17 cellular contexts compared by ENCODE assay signal in genomic region chr13:51590231-51590630, GRCh38. TPM values are rescaled to one million over a fixed set of nuclear protein-coding genes. Genes with fewer than 3 reads are reported as not detected.
DNase-seq lines count a peak whose midpoint lies in the region; ATAC-seq, FAIRE-seq and TF ChIP-seq lines count a peak whose summit lies in the region.
"Had no signal": no experiment of that assay in that cellular context is flagged by ENCODE, and none has a peak within 500 bp of the region (broad histone marks: within the 10 kb centered on the region; RNA-seq: fewer than 3 reads in every experiment).

No MANE protein-coding gene starts in this region.

- peak overlapping the region; percentile 41; the same call in 1 of the 2 replicates for H3K4me2 ChIP-seq in HepG2 (ENCODE audit: low read depth, low read length)

- H4K20me1 ChIP-seq in HepG2 (ENCODE audit: insufficient read depth, low read length): peaks cover 9% of the 10 kb centered on the region; the same call in 1 of the 2 replicates

- no peak for ATAC-seq in activated CD4-positive, alpha-beta T cell treated with anti-CD3 and anti-CD28 coated beads for 36 hours
- no peak for ATAC-seq in HepG2

- no peak for TF ChIP-seq EP300 in HepG2 (IDR thresholded peaks at IDR 0.05; ENCODE audit: low read depth in 2 of 2, low read length in 2 of 2)
- no peak for TF ChIP-seq EP300 in HepG2 (CRISPR knock-in tag; IDR thresholded peaks at IDR 0.05; ENCODE audit: borderline replicate concordance)

- H2AFZ ChIP-seq in HepG2 (ENCODE audit: low read length): no peak overlapping the region

- H3K9me3 Mint-ChIP-seq in activated CD4-positive, alpha-beta T cell treated with anti-CD3 and anti-CD28 coated beads, Interleukin-2, amount 10 ng/mL, durations not matched to agents 24 days and 14 days: no peaks in the 10 kb centered on the region
- H3K9me3 Mint-ChIP-seq in activated CD4-positive, alpha-beta T cell treated with anti-CD3 and anti-CD28 coated beads for 36 hours (ENCODE audit: low read depth): no peaks in the 10 kb centered on the region
- no peaks in the 10 kb centered on the region for H3K9me3 Mint-ChIP-seq in immature natural killer cell
- H3K9me3 Mint-ChIP-seq: CD8-positive, alpha-beta memory T cell; endodermal cell had no signal

- TF ChIP-seq POLR2A in HepG2 (IDR thresholded peaks at IDR 0.05; ENCODE audit: insufficient read depth in 1 of 2, low read depth in 2 of 2, low read length in 2 of 2) (no peak), testis (IDR thresholded peaks at IDR 0.05) (no peak)

- no peak for FAIRE-seq in HepG2 (lab: Jason Lieb, UNC)
- FAIRE-seq: G401.6, GM19239 had no signal

- TF ChIP-seq RAD21 in HepG2 (CRISPR knock-in tag; IDR thresholded peaks at IDR 0.05): no peak

- no peaks in the 10 kb centered on the region for H3K27me3 Mint-ChIP-seq in activated CD4-positive, alpha-beta T cell treated with anti-CD3 and anti-CD28 coated beads, Interleukin-2, amount 10 ng/mL, durations not matched to agents 24 days and 14 days
- no peaks in the 10 kb centered on the region for H3K27me3 Mint-ChIP-seq in activated CD4-positive, alpha-beta T cell treated with anti-CD3 and anti-CD28 coated beads for 36 hours
- H3K27me3 Mint-ChIP-seq in immature natural killer cell (ENCODE audit: low read depth in 3 of 3): peaks cover 0 to 2% (median 0%) of the 10 kb centered on the region in 3 donors
- H3K27me3 Mint-ChIP-seq: CD8-positive, alpha-beta memory T cell had no signal

- H3K9me3 ChIP-seq in ascending aorta (no peaks in the 10 kb centered on the region), HepG2 (ENCODE audit: low read length) (no peaks in the 10 kb centered on the region), testis (no peaks in the 10 kb centered on the region)
- H3K9me3 ChIP-seq: gastrocnemius medialis had no signal

- H3K36me3 ChIP-seq in ascending aorta (no peaks in the 10 kb centered on the region), HepG2 (replicated peaks in 1 of 2; ENCODE audit: control insufficient read depth in 1 of 2, insufficient read depth in 2 of 2, low read length in 2 of 2) (peaks cover under 1 to 8% of the 10 kb centered on the region in 2 experiments), testis (ENCODE audit: low read depth, missing control alignments) (no peaks in the 10 kb centered on the region)
- H3K36me3 ChIP-seq: gastrocnemius medialis had no signal

- no peak for TF ChIP-seq CTCF in ascending aorta (IDR thresholded peaks at IDR 0.05)
- no peak for TF ChIP-seq CTCF in HepG2 (CRISPR knock-in tag; IDR thresholded peaks at IDR 0.05)
- TF ChIP-seq CTCF in testis (IDR thresholded peaks at IDR 0.05): no peak

- DNase-seq in activated CD4-positive, alpha-beta T cell treated with anti-CD3 and anti-CD28 coated beads, Interleukin-2, amount 10 ng/mL, durations not matched to agents 24 days and 14 days: no peak
- DNase-seq in activated CD4-positive, alpha-beta T cell treated with anti-CD3 and anti-CD28 coated beads for 36 hours: no peak
- no peak for DNase-seq in ascending aorta (ENCODE audit: low spot score in 2 of 2)
- DNase-seq in HepG2 (ENCODE audit: low spot score): no peak
- DNase-seq in testis: no peak
- DNase-seq in immature natural killer cell: no peak
- no peak for DNase-seq in globus pallidus (ENCODE audit: low spot score)
- DNase-seq in head of caudate nucleus: no peak
- DNase-seq: activated CD4-positive, alpha-beta T cell treated with anti-CD3 and anti-CD28 coated beads, Interleukin-2, amount 50 U/mL, for 4 hours; activated effector memory CD4-positive, alpha-beta T cell treated with Interleukin-2 at 50 U/mL for 16 hours; CD8-positive, alpha-beta memory T cell; endodermal cell; NCI-H1694 treated with DMSO at 0.1 percent for 48 hours; stimulated activated CD4-positive, alpha-beta T cell treated with anti-CD3 and anti-CD28 coated beads, Interleukin-4, amount 100 ng/mL, for 1 hour had no signal

- H3K4me1 ChIP-seq in ascending aorta: peaks cover 0 to 26% of the 10 kb centered on the region in 2 donors
- H3K4me1 ChIP-seq in HepG2 (ENCODE audit: insufficient read depth, low read length): peaks cover 80% of the 10 kb centered on the region
- peaks cover 57% of the 10 kb centered on the region for H3K4me1 ChIP-seq in testis

- in situ Hi-C loops in HepG2 (cut with HindIII; ENCODE audit: extremely low pct_ligation_motif_present, low pct_unique_long_range_greater_than_20kb): no loop called here

- H3K27ac ChIP-seq in ascending aorta (peak overlapping the region; percentile 55 to 58), HepG2 (ENCODE audit: extremely low read length, insufficient read depth, low read length) (peak overlapping the region; percentile 45), testis (peak overlapping the region; percentile 31 to 67)

- no TSS peak for BruUV-seq in HepG2 (replicated peaks; lab: Mats Ljungman, UMichigan)

- peaks cover 5% of the 10 kb centered on the region for H3K36me3 Mint-ChIP-seq in activated CD4-positive, alpha-beta T cell treated with anti-CD3 and anti-CD28 coated beads, Interleukin-2, amount 10 ng/mL, durations not matched to agents 24 days and 14 days (ENCODE audit: low read depth)
- peaks cover 2% of the 10 kb centered on the region for H3K36me3 Mint-ChIP-seq in activated CD4-positive, alpha-beta T cell treated with anti-CD3 and anti-CD28 coated beads for 36 hours (ENCODE audit: low read depth)
- no peaks in the 10 kb centered on the region for H3K36me3 Mint-ChIP-seq in immature natural killer cell

- POLR2A ChIA-PET in activated CD4-positive, alpha-beta T cell treated with anti-CD3 and anti-CD28 coated beads for 36 hours (lab: Charles Lee): interaction anchor here (0.6 kb wide), 1 partner anchor 140 kb away, joined by 5 read pairs; no protein-coding TSS in a partner anchor
- POLR2A ChIA-PET in HepG2 (lab: Yijun Ruan, JAX): interaction anchor here (0.9 to 1.1 kb wide), 3 partner anchors 23 to 137 kb away, joined by 4 to 11 read pairs (median 5); partner anchors contain the start of gene INTS6

- CTCF ChIA-PET in activated CD4-positive, alpha-beta T cell treated with anti-CD3 and anti-CD28 coated beads for 36 hours (lab: Charles Lee): interaction anchor here (1.5 to 1.7 kb wide), 2 partner anchors 208 to 211 kb away, joined by 3 to 6 read pairs; no protein-coding TSS in a partner anchor
- CTCF ChIA-PET in HepG2 (lab: Yijun Ruan, JAX; ENCODE audit: low intra/inter-chr PET ratio, low total read pairs): no interaction called here

- H3K79me2 ChIP-seq in HepG2 (ENCODE audit: insufficient read depth, low read length): peaks cover 96% of the 10 kb centered on the region

- H3K4me3 ChIP-seq in ascending aorta: no peak overlapping the region
- no peak overlapping the region for H3K4me3 ChIP-seq in HepG2 (replicated peaks in 1 of 3; ENCODE audit: insufficient read depth in 1 of 3, low read depth in 2 of 3, low read length in 3 of 3)
- no peak overlapping the region for H3K4me3 ChIP-seq in testis
- H3K4me3 ChIP-seq: gastrocnemius medialis had no signal

- peaks cover 51% of the 10 kb centered on the region for H3K4me1 Mint-ChIP-seq in activated CD4-positive, alpha-beta T cell treated with anti-CD3 and anti-CD28 coated beads, Interleukin-2, amount 10 ng/mL, durations not matched to agents 24 days and 14 days
- H3K4me1 Mint-ChIP-seq in activated CD4-positive, alpha-beta T cell treated with anti-CD3 and anti-CD28 coated beads for 36 hours: peaks cover 62% of the 10 kb centered on the region
- H3K4me1 Mint-ChIP-seq in immature natural killer cell: peaks cover 13 to 34% of the 10 kb centered on the region in 2 donors

- H3K9ac ChIP-seq in HepG2 (ENCODE audit: insufficient read depth, low read depth, low read length): no peak overlapping the region

- H3K27ac Mint-ChIP-seq in activated CD4-positive, alpha-beta T cell treated with anti-CD3 and anti-CD28 coated beads, Interleukin-2, amount 10 ng/mL, durations not matched to agents 24 days and 14 days: peak overlapping the region; percentile 21
- H3K27ac Mint-ChIP-seq in activated CD4-positive, alpha-beta T cell treated with anti-CD3 and anti-CD28 coated beads for 36 hours: no peak overlapping the region
- H3K27ac Mint-ChIP-seq in immature natural killer cell: no peak overlapping the region
- H3K27ac Mint-ChIP-seq: CD8-positive, alpha-beta memory T cell; endodermal cell had no signal

- intact Hi-C loops in activated CD4-positive, alpha-beta T cell treated with anti-CD3 and anti-CD28 coated beads, Interleukin-2, amount 10 ng/mL, durations not matched to agents 24 days and 14 days (cut with micrococcal nuclease): no loop called here
- intact Hi-C loops in activated CD4-positive, alpha-beta T cell treated with anti-CD3 and anti-CD28 coated beads for 36 hours (cut with DNase I, micrococcal nuclease): no loop called here
- intact Hi-C loops in ascending aorta (cut with DNase I) (loop anchor here (2.0 kb wide), 1 partner anchor 27 kb away; no protein-coding TSS in a partner anchor), HepG2 (cut with micrococcal nuclease; ENCODE audit: unreplicated experiment) (no loop called here), testis (cut with DNase I; ENCODE audit: low total_unique reads) (no loop called here), head of caudate nucleus (cut with DNase I) (no loop called here)

- H3K4me3 Mint-ChIP-seq in activated CD4-positive, alpha-beta T cell treated with anti-CD3 and anti-CD28 coated beads, Interleukin-2, amount 10 ng/mL, durations not matched to agents 24 days and 14 days: no peak overlapping the region
- no peak overlapping the region for H3K4me3 Mint-ChIP-seq in activated CD4-positive, alpha-beta T cell treated with anti-CD3 and anti-CD28 coated beads for 36 hours
- no peak overlapping the region for H3K4me3 Mint-ChIP-seq in immature natural killer cell
- H3K4me3 Mint-ChIP-seq: endodermal cell had no signal

- no peaks in the 10 kb centered on the region for H3K27me3 ChIP-seq in ascending aorta
- no peaks in the 10 kb centered on the region; a peak in 1 of 5 replicates for H3K27me3 ChIP-seq in HepG2 (ENCODE audit: control insufficient read depth in 1 of 2, insufficient read depth in 2 of 2, low read length in 2 of 2)
- H3K27me3 ChIP-seq in testis: no peaks in the 10 kb centered on the region
- H3K27me3 ChIP-seq: gastrocnemius medialis had no signal

RNA-seq across cellular contexts. Expression of gene WDFY2, which starts 6.0 kb away (rescaled TPM):
- total RNA-seq in activated CD4-positive, alpha-beta T cell treated with anti-CD3 and anti-CD28 coated beads, Interleukin-2, amount 10 ng/mL, durations not matched to agents 24 days and 14 days: 9.1 and 11.1 TPM in 2 replicates
- total RNA-seq in activated CD4-positive, alpha-beta T cell treated with anti-CD3 and anti-CD28 coated beads for 36 hours: 1 to 10 TPM; 7.4 to 9.5 TPM
- total RNA-seq in ascending aorta: 6.1 TPM
- total RNA-seq in HepG2 (2016; rRNA removed; fragmentation: Illumina TruSeq; extraction: Trizol): 16.4 and 22.6 TPM in 2 replicates
- total RNA-seq in HepG2 (2016; cell fraction: cytosol; rRNA removed; fragmentation: Illumina TruSeq; extraction: Trizol; ENCODE audit: low read depth): 2.3 and 2.6 TPM in 2 replicates
- 17.3 and 21.4 TPM in 2 replicates for total RNA-seq in HepG2 (2016; cell fraction: insoluble cytoplasmic fraction; rRNA removed; fragmentation: Illumina TruSeq; extraction: Trizol)
- total RNA-seq in HepG2 (2016; cell fraction: membrane; rRNA removed; fragmentation: Illumina TruSeq; extraction: Trizol): 5.6 and 7.0 TPM in 2 replicates
- 70.9 and 71.5 TPM in 2 replicates for total RNA-seq in HepG2 (2016; cell fraction: nucleus; rRNA removed; fragmentation: Illumina TruSeq; extraction: Trizol)
- 27.0 and 27.5 TPM in 2 replicates for polyA plus RNA-seq in HepG2 (2011; rRNA removed)
- 8.0 and 11.1 TPM in 2 replicates for polyA plus RNA-seq in HepG2 (2011; cell fraction: cytosol; rRNA removed)
- 67.6 and 71.9 TPM in 2 replicates for polyA plus RNA-seq in HepG2 (2011; cell fraction: nucleus; rRNA removed)
- 21.4 and 23.6 TPM in 2 replicates for polyA plus RNA-seq in HepG2 (2012)
- 1.3 and 1.7 TPM in 2 replicates for polyA plus RNA-seq in HepG2 (2016; cell fraction: cytosol; fragmentation: Illumina TruSeq; extraction: Trizol; ENCODE audit: low read depth)
- 16.8 and 17.1 TPM in 2 replicates for polyA plus RNA-seq in HepG2 (2016; cell fraction: insoluble cytoplasmic fraction; fragmentation: Illumina TruSeq; extraction: Trizol; ENCODE audit: low read depth)
- polyA plus RNA-seq in HepG2 (2016; cell fraction: membrane; fragmentation: Illumina TruSeq; extraction: Trizol; ENCODE audit: low read depth): 3.4 and 3.7 TPM in 2 replicates
- polyA plus RNA-seq in HepG2 (2016; cell fraction: nucleus; fragmentation: Illumina TruSeq; extraction: Trizol; ENCODE audit: insufficient read depth, low read depth): 63.8 and 64.3 TPM in 2 replicates
- polyA minus RNA-seq in HepG2 (2011; rRNA and poly(A)+ RNA removed; ENCODE audit: low replicate concordance): 10.1 and 51.6 TPM in 2 replicates
- polyA minus RNA-seq in HepG2 (2011; cell fraction: cytosol; rRNA and poly(A)+ RNA removed): 12.9 and 15.9 TPM in 2 replicates
- polyA minus RNA-seq in HepG2 (2011; cell fraction: nucleus; rRNA and poly(A)+ RNA removed): 150 and 174 TPM in 2 replicates
- total RNA-seq in testis: 10 to 100 TPM; 36.1 to 45.8 TPM
- polyA plus RNA-seq in testis (ENCODE audit: insufficient read depth, low read depth, low replicate concordance): 17.1 TPM
- polyA plus RNA-seq in immature natural killer cell: 1 to 10 TPM; 1.6 to 4.6 (median 3.0) TPM
